In the genomic region with DNA sequence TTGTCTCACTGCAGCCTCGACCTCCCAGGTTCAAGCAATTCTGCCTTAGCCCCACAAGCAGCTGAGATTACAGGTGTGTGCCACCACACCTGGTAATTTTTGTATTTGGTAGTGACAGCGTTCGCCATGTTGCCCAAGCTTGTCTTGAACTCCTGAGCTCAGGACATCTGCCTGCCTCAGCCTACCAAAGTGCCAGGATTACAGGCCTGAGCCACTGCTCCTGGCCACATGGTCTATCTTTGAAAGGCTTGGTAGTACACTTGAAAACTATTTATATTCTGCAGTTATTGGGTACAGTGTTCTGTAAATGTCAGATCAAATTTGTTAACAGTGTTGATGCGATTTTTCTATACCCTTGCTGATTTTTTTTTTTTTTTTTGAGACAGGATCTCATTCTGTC, we compare ENCODE assay signal across 23 cellular contexts. TPM values are rescaled to one million over a fixed set of nuclear protein-coding genes. Genes with fewer than 3 reads are reported as not detected.
A peak's percentile ranks its signal among the peaks of the same experiment; 100 is the strongest.
DNase-seq lines count a peak whose midpoint lies in the region; ATAC-seq, FAIRE-seq and TF ChIP-seq lines count a peak whose summit lies in the region.
"Had no signal": no experiment of that assay in that cellular context is flagged by ENCODE, and none has a peak within 500 bp of the region (broad histone marks: within the 10 kb centered on the region; RNA-seq: fewer than 3 reads in every experiment).

No MANE protein-coding gene starts in this region.

- H3K4me3 ChIP-seq in CD8-positive, alpha-beta memory T cell (ENCODE audit: low read length) = no peak overlapping the region
- H3K4me3 ChIP-seq in K562 (no peak overlapping the region), endothelial cell of umbilical vein (replicated peaks in 1 of 3; ENCODE audit: insufficient read depth in 1 of 3, low read depth in 1 of 3, low read length in 3 of 3) (no peak overlapping the region), upper lobe of left lung (no peak overlapping the region)
- H3K4me3 ChIP-seq: GM12878, GM23248 had no signal

- H3K79me2 ChIP-seq in K562 (ENCODE audit: control insufficient read depth, insufficient read depth, low read length) = peaks cover 7% of the 10 kb centered on the region; the same call in 1 of the 3 replicates
- H3K79me2 ChIP-seq in endothelial cell of umbilical vein (ENCODE audit: control insufficient read depth, insufficient read depth, low read length) = no peaks in the 10 kb centered on the region

- H2AFZ ChIP-seq in K562 (ENCODE audit: low read depth, low read length) (peak overlapping the region; percentile 75), endothelial cell of umbilical vein (ENCODE audit: low read depth, low read length) (no peak overlapping the region)
- H2AFZ ChIP-seq: GM23248 had no signal

- H3K4me1 Mint-ChIP-seq in CD8-positive, alpha-beta memory T cell = peaks cover 21 to 34% (median 25%) of the 10 kb centered on the region in 3 donors
- peaks cover 7% of the 10 kb centered on the region for H3K4me1 Mint-ChIP-seq in activated T-helper 2 cell treated with anti-CD3 and anti-CD28 coated beads, Interferon-gamma antibody, Interleukin-2, Interleukin-4, amounts not matched to agents 10 μg/mL and 5 μg/mL and 100 μg/mL, durations not matched to agents 14 hours and 24 hours and 36 hours (ENCODE audit: low read depth)

- H3K9ac ChIP-seq in K562 (ENCODE audit: insufficient read depth in 1 of 2, low read depth in 2 of 2, low read length in 2 of 2) (peak overlapping the region; percentile 67 to 76; a peak in 3 of 4 replicates), endothelial cell of umbilical vein (replicated peaks; ENCODE audit: extremely low read depth, insufficient read depth, low read length) (no peak overlapping the region)
- H3K9ac ChIP-seq: GM23248 had no signal

- peak overlapping the region; percentile 52 for H3K4me2 ChIP-seq in K562 (ENCODE audit: insufficient read depth, low read length)
- H3K4me2 ChIP-seq in endothelial cell of umbilical vein (ENCODE audit: insufficient read depth, low read length) = no peak overlapping the region

- no peaks in the 10 kb centered on the region for H3K36me3 ChIP-seq in CD8-positive, alpha-beta memory T cell (ENCODE audit: insufficient read depth, low read length)
- H3K36me3 ChIP-seq in K562 (ENCODE audit: control insufficient read depth, insufficient read depth, low read length) = no peaks in the 10 kb centered on the region
- H3K36me3 ChIP-seq in endothelial cell of umbilical vein (ENCODE audit: control insufficient read depth in 2 of 2, extremely low read depth in 1 of 2, insufficient read depth in 2 of 2, low read length in 2 of 2) = no peaks in the 10 kb centered on the region
- H3K36me3 ChIP-seq in upper lobe of left lung = no peaks in the 10 kb centered on the region

- no peak for TF ChIP-seq RAD21 in K562 (CRISPR knock-in tag; conservative IDR thresholded peaks at IDR 0.05 in 1 of 2, IDR thresholded peaks at IDR 0.05 in 1 of 2)

- intact Hi-C loops in K562 (cut with micrococcal nuclease) = no loop called here
- intact Hi-C loops in endothelial cell of umbilical vein (cut with micrococcal nuclease) = no loop called here
- intact Hi-C loops in activated T-helper 2 cell treated with anti-CD3 and anti-CD28 coated beads, Interferon-gamma antibody, Interleukin-2, Interleukin-4, amounts not matched to agents 10 μg/mL and 5 μg/mL and 100 μg/mL, durations not matched to agents 14 hours and 24 hours and 36 hours (cut with micrococcal nuclease) = no loop called here

- BruUV-seq in K562 (replicated peaks; lab: Mats Ljungman, UMichigan) = no TSS peak
- BruUV-seq in endothelial cell of umbilical vein (replicated peaks; lab: Mats Ljungman, UMichigan) = no TSS peak

- H3K36me3 Mint-ChIP-seq in CD8-positive, alpha-beta memory T cell = peaks cover 0 to 3% (median 0%) of the 10 kb centered on the region in 3 donors
- H3K36me3 Mint-ChIP-seq in activated T-helper 2 cell treated with anti-CD3 and anti-CD28 coated beads, Interferon-gamma antibody, Interleukin-2, Interleukin-4, amounts not matched to agents 10 μg/mL and 5 μg/mL and 100 μg/mL, durations not matched to agents 14 hours and 24 hours and 36 hours (ENCODE audit: low read depth) = no peaks in the 10 kb centered on the region
- H3K36me3 Mint-ChIP-seq: CD4-positive, alpha-beta memory T cell had no signal

- TF ChIP-seq CTCF in K562 (IDR thresholded peaks at IDR 0.05 in 2 of 3, conservative IDR thresholded peaks at IDR 0.05 in 1 of 3; ENCODE audit: insufficient read depth in 2 of 3, low read depth in 1 of 3, low read length in 3 of 3) (no peak), endothelial cell of umbilical vein (IDR thresholded peaks at IDR 0.05; ENCODE audit: extremely low read depth in 1 of 2, insufficient read depth in 1 of 2, low read depth in 1 of 2, low read length in 2 of 2) (no peak), upper lobe of left lung (IDR thresholded peaks at IDR 0.05) (no peak)

- TF ChIP-seq EP300 in K562 (IDR thresholded peaks at IDR 0.05; ENCODE audit: low read length) (no peak), upper lobe of left lung (IDR thresholded peaks at IDR 0.05) (no peak)

- peaks cover 4% of the 10 kb centered on the region for H3K9me1 ChIP-seq in K562 (ENCODE audit: control insufficient read depth, insufficient read depth, low read length)
- no peaks in the 10 kb centered on the region for H3K9me1 ChIP-seq in endothelial cell of umbilical vein (replicated peaks; ENCODE audit: control insufficient read depth, extremely low read depth, insufficient read depth, low read length)

- H4K20me1 ChIP-seq in K562 (replicated peaks; ENCODE audit: control insufficient read depth, insufficient read depth, low read length) (no peaks in the 10 kb centered on the region), endothelial cell of umbilical vein (replicated peaks; ENCODE audit: control insufficient read depth, extremely low read depth, insufficient read depth, low read length) (no peaks in the 10 kb centered on the region)

- WGBS in K562 (ENCODE audit: insufficient coverage, low coverage, missing lambda C conversion rate) = 8% methylated on average over 4 of the region's 4 CpGs
- WGBS in upper lobe of left lung, 2 donors = 93 to 94% methylated on average over 4 of the region's 4 CpGs

- ATAC-seq in K562 (no peak), upper lobe of left lung (ENCODE audit: low FRiP score in 2 of 2) (no peak)
- ATAC-seq: GM12878, HCT116 had no signal

- dilution Hi-C loops in endothelial cell of umbilical vein (cut with MboI; ENCODE audit: extremely low pct_ligation_motif_present, low sequenced_read_pairs) = no loop called here

- TF ChIP-seq POLR2A in K562 (conservative IDR thresholded peaks at IDR 0.05) (no peak), endothelial cell of umbilical vein (IDR thresholded peaks at IDR 0.05; ENCODE audit: low read depth, low read length) (no peak), upper lobe of left lung (IDR thresholded peaks at IDR 0.05) (no peak)

- H3K27ac Mint-ChIP-seq in CD8-positive, alpha-beta memory T cell = no peak overlapping the region
- no peak overlapping the region for H3K27ac Mint-ChIP-seq in activated T-helper 2 cell treated with anti-CD3 and anti-CD28 coated beads, Interferon-gamma antibody, Interleukin-2, Interleukin-4, amounts not matched to agents 10 μg/mL and 5 μg/mL and 100 μg/mL, durations not matched to agents 14 hours and 24 hours and 36 hours

- no peak overlapping the region for H3K4me3 Mint-ChIP-seq in CD8-positive, alpha-beta memory T cell
- H3K4me3 Mint-ChIP-seq in activated T-helper 2 cell treated with anti-CD3 and anti-CD28 coated beads, Interferon-gamma antibody, Interleukin-2, Interleukin-4, amounts not matched to agents 10 μg/mL and 5 μg/mL and 100 μg/mL, durations not matched to agents 14 hours and 24 hours and 36 hours (ENCODE audit: low read depth) = no peak overlapping the region
- H3K4me3 Mint-ChIP-seq: CD4-positive, alpha-beta memory T cell; H9 had no signal

- FAIRE-seq in K562 (lab: Jason Lieb, UNC) (no peak), endothelial cell of umbilical vein (lab: Jason Lieb, UNC) (peak; percentile 44)
- FAIRE-seq: GM12878, GM19239 had no signal

- peaks cover 0 to 4% (median 0%) of the 10 kb centered on the region in 5 donors for H3K9me3 Mint-ChIP-seq in CD8-positive, alpha-beta memory T cell
- H3K9me3 Mint-ChIP-seq in activated T-helper 2 cell treated with anti-CD3 and anti-CD28 coated beads, Interferon-gamma antibody, Interleukin-2, Interleukin-4, amounts not matched to agents 10 μg/mL and 5 μg/mL and 100 μg/mL, durations not matched to agents 14 hours and 24 hours and 36 hours = no peaks in the 10 kb centered on the region
- H3K9me3 Mint-ChIP-seq: H9 had no signal

- in situ Hi-C loops in K562 (cut with MboI) = no loop called here

- POLR2A ChIA-PET in CD8-positive, alpha-beta memory T cell (lab: Charles Lee) = no interaction called here
- POLR2A ChIA-PET in K562 (lab: Yijun Ruan, JAX) = interaction anchor here (0.6 kb wide), 2 partner anchors 11 to 26 kb away, joined by 4 read pairs; no protein-coding TSS in a partner anchor
- POLR2A ChIA-PET in endothelial cell of umbilical vein (lab: Charles Lee) = no interaction called here

- H3K9me3 ChIP-seq in CD8-positive, alpha-beta memory T cell (ENCODE audit: low read length) = no peaks in the 10 kb centered on the region
- peaks cover 2% of the 10 kb centered on the region; the same call in 1 of the 2 replicates for H3K9me3 ChIP-seq in K562 (replicated peaks; ENCODE audit: control insufficient read depth, insufficient read depth, low read depth, low read length)
- H3K9me3 ChIP-seq in endothelial cell of umbilical vein (replicated peaks; ENCODE audit: control insufficient read depth, insufficient read depth, low read length) = no peaks in the 10 kb centered on the region
- H3K9me3 ChIP-seq in upper lobe of left lung = no peaks in the 10 kb centered on the region
- H3K9me3 ChIP-seq: Caco-2 had no signal

- no peaks in the 10 kb centered on the region for H3K27me3 Mint-ChIP-seq in CD8-positive, alpha-beta memory T cell
- peaks cover 7% of the 10 kb centered on the region for H3K27me3 Mint-ChIP-seq in activated T-helper 2 cell treated with anti-CD3 and anti-CD28 coated beads, Interferon-gamma antibody, Interleukin-2, Interleukin-4, amounts not matched to agents 10 μg/mL and 5 μg/mL and 100 μg/mL, durations not matched to agents 14 hours and 24 hours and 36 hours (ENCODE audit: low read depth)
- H3K27me3 Mint-ChIP-seq: CD4-positive, alpha-beta memory T cell had no signal

- no peak for DNase-seq in CD8-positive, alpha-beta memory T cell
- no peak for DNase-seq in K562 (ENCODE audit: extremely low read depth in 1 of 4, low spot score in 3 of 4)
- DNase-seq in endothelial cell of umbilical vein (ENCODE audit: low read depth, low spot score) = no peak
- DNase-seq in upper lobe of left lung = no peak
- no peak for DNase-seq in NCI-H187 (lab: John Stamatoyannopoulos, UW)
- DNase-seq in inferior parietal cortex (ENCODE audit: extremely low spot score) = no peak
- DNase-seq in activated T-helper 2 cell treated with anti-CD3 and anti-CD28 coated beads, Interferon-gamma antibody, Interleukin-2, Interleukin-4, amounts not matched to agents 10 μg/mL and 5 μg/mL and 100 μg/mL, durations not matched to agents 14 hours and 24 hours and 36 hours (ENCODE audit: low spot score) = no peak
- DNase-seq: C1 segment of cervical spinal cord; Caco-2; CD4-positive, alpha-beta memory T cell; DMS 273 treated with DMSO at 0.1 percent for 48 hours; DMS79; EL; GDM1; GM23248; H9 had no signal

- no peaks in the 10 kb centered on the region for H3K27me3 ChIP-seq in CD8-positive, alpha-beta memory T cell (ENCODE audit: insufficient read depth, low read length, poor library complexity, severe bottlenecking)
- H3K27me3 ChIP-seq in K562 (ENCODE audit: control insufficient read depth in 2 of 2, insufficient read depth in 2 of 2, low read length in 2 of 2) (no peaks in the 10 kb centered on the region), endothelial cell of umbilical vein (ENCODE audit: control insufficient read depth in 2 of 2, insufficient read depth in 2 of 2, low read length in 2 of 2) (peaks cover 0 to 3% of the 10 kb centered on the region in 2 experiments), upper lobe of left lung (no peaks in the 10 kb centered on the region)

- H3K27ac ChIP-seq in CD8-positive, alpha-beta memory T cell (ENCODE audit: low read depth, low read length) = peak overlapping the region; percentile 6
- peak overlapping the region; percentile 90 for H3K27ac ChIP-seq in K562 (ENCODE audit: extremely low read depth, low read depth, low read length)
- no peak overlapping the region for H3K27ac ChIP-seq in endothelial cell of umbilical vein (ENCODE audit: insufficient read depth, low read depth, low read length)
- H3K27ac ChIP-seq in upper lobe of left lung = peak overlapping the region in 3 of 4 donors; percentile 73 to 85 (median 77)
- H3K27ac ChIP-seq: GM23248 had no signal

- CTCF ChIA-PET in CD8-positive, alpha-beta memory T cell (lab: Charles Lee) = interaction anchor here (1.2 kb wide), 1 partner anchor 128 kb away, joined by 3 read pairs; no protein-coding TSS in a partner anchor
- CTCF ChIA-PET in K562 (lab: Yijun Ruan, JAX; ENCODE audit: low intra/inter-chr PET ratio) = no interaction called here
- CTCF ChIA-PET in endothelial cell of umbilical vein (lab: Charles Lee) = interaction anchor here (1.0 kb wide), 1 partner anchor 128 kb away, joined by 3 read pairs; no protein-coding TSS in a partner anchor

- peaks cover 4% of the 10 kb centered on the region for H3K4me1 ChIP-seq in CD8-positive, alpha-beta memory T cell (ENCODE audit: insufficient read depth, low read length)
- peaks cover 20 to 49% of the 10 kb centered on the region in 2 experiments for H3K4me1 ChIP-seq in K562 (replicated peaks in 1 of 2; ENCODE audit: control insufficient read depth in 2 of 2, insufficient read depth in 2 of 2, low read length in 2 of 2)
- peaks cover 8% of the 10 kb centered on the region for H3K4me1 ChIP-seq in endothelial cell of umbilical vein (ENCODE audit: control insufficient read depth, extremely low read depth, insufficient read depth, low read length)
- H3K4me1 ChIP-seq in upper lobe of left lung = peaks cover 0 to 7% (median 1%) of the 10 kb centered on the region in 4 donors

RNA-seq across cellular contexts. Expression of a gene that starts 9.5 kb away (rescaled TPM):
- not detected for total RNA-seq in CD8-positive, alpha-beta memory T cell
- not detected for polyA plus RNA-seq in CD8-positive, alpha-beta memory T cell
- 0.56 TPM in 1 of 2 replicates, not detected in the other for total RNA-seq in K562 (2011; cell fraction: chromatin; rRNA removed; ENCODE audit: low replicate concordance)
- 0.67 TPM in 1 of 2 replicates, not detected in the other for total RNA-seq in K562 (2011; cell fraction: nucleolus; rRNA removed)
- total RNA-seq in K562 (2011; cell fraction: nucleoplasm; rRNA removed) = not detected in 2 replicates
- 0.73 and 1.6 TPM in 2 replicates for total RNA-seq in K562 (2014; rRNA removed)
- 0.32 and 0.76 TPM in 2 replicates for total RNA-seq in K562 (2014; rRNA removed; fragmentation: Illumina TruSeq; extraction: Trizol)
- total RNA-seq in K562 (2015; rRNA removed; fragmentation: Illumina TruSeq; extraction: Trizol) = 0.34 and 0.69 TPM in 2 replicates
- total RNA-seq in K562 (2021) = 3.3 and 3.9 TPM in 2 replicates
- 1.7 and 1.9 TPM in 2 replicates for polyA plus RNA-seq in K562 (2011; rRNA removed)
- polyA plus RNA-seq in K562 (2011; cell fraction: cytosol; rRNA removed) = 0.47 and 1.5 TPM in 2 replicates
- polyA plus RNA-seq in K562 (2011; cell fraction: nucleus; rRNA removed) = 0.35 and 1.1 TPM in 2 replicates
- polyA plus RNA-seq in K562 (2012) = 1.7 and 2.1 TPM in 2 replicates
- polyA plus RNA-seq in K562 (2014; fragmentation: Illumina TruSeq; extraction: Trizol) = 0.59 and 0.60 TPM in 2 replicates
- polyA plus RNA-seq in K562 (2014; fragmentation: Nextera tagmentation; extraction: Ambion mirVana) = 1 to 10 TPM; 1.6 to 2.1 TPM
- polyA plus RNA-seq in K562 (2014; rRNA removed) = 0.93 and 2.1 TPM in 2 replicates
- not detected in 2 replicates for polyA minus RNA-seq in K562 (2011; rRNA and poly(A)+ RNA removed)
- not detected in 2 replicates for polyA minus RNA-seq in K562 (2011; cell fraction: cytosol; rRNA and poly(A)+ RNA removed)
- not detected in 2 replicates for polyA minus RNA-seq in K562 (2011; cell fraction: nucleus; rRNA and poly(A)+ RNA removed)
- not detected in 2 replicates for total RNA-seq in endothelial cell of umbilical vein
- polyA plus RNA-seq in endothelial cell of umbilical vein = not detected in 2 replicates
- not detected in 2 replicates for polyA plus RNA-seq in endothelial cell of umbilical vein (2011; cell fraction: cytosol; rRNA removed)
- polyA plus RNA-seq in endothelial cell of umbilical vein (2011; cell fraction: nucleus; rRNA removed) = not detected in 2 replicates
- not detected in 2 replicates for polyA plus RNA-seq in endothelial cell of umbilical vein (2012)
- polyA minus RNA-seq in endothelial cell of umbilical vein = not detected in 2 replicates
- not detected for polyA minus RNA-seq in endothelial cell of umbilical vein (2011; cell fraction: cytosol; rRNA and poly(A)+ RNA removed)
- polyA minus RNA-seq in endothelial cell of umbilical vein (2011; cell fraction: nucleus; rRNA and poly(A)+ RNA removed) = not detected in 2 replicates
- not detected for total RNA-seq in upper lobe of left lung
- not detected in 2 replicates for total RNA-seq in activated T-helper 2 cell treated with anti-CD3 and anti-CD28 coated beads, Interferon-gamma antibody, Interleukin-2, Interleukin-4, amounts not matched to agents 10 μg/mL and 5 μg/mL and 100 μg/mL, durations not matched to agents 14 hours and 24 hours and 36 hours
- total RNA-seq: A172; A673; CD4-positive, alpha-beta memory T cell; GM23248; H4 had no signal
- polyA plus RNA-seq: BJ; CD4-positive, alpha-beta memory T cell; GM23248 had no signal

RNA-seq across cellular contexts. Expression of a gene that starts 13.5 kb away (rescaled TPM):
- not detected for total RNA-seq in CD8-positive, alpha-beta memory T cell
- polyA plus RNA-seq in CD8-positive, alpha-beta memory T cell = not detected
- total RNA-seq in K562 (2011; cell fraction: chromatin; rRNA removed; ENCODE audit: low replicate concordance) = not detected in 2 replicates
- total RNA-seq in K562 (2011; cell fraction: nucleolus; rRNA removed) = not detected in 2 replicates
- total RNA-seq in K562 (2011; cell fraction: nucleoplasm; rRNA removed) = not detected in 2 replicates
- total RNA-seq in K562 (2014; rRNA removed) (0.29 and 0.45 TPM in 2 replicates), K562 (2014; rRNA removed; fragmentation: Illumina TruSeq; extraction: Trizol) (not detected in 2 replicates), K562 (2015; rRNA removed; fragmentation: Illumina TruSeq; extraction: Trizol) (not detected in 2 replicates), K562 (2021) (0.16 and 0.22 TPM in 2 replicates), endothelial cell of umbilical vein (not detected in 2 replicates), upper lobe of left lung (under 1 TPM in 2 of 6 donors, not detected in 4; 0.26 to 0.81 TPM)
- polyA plus RNA-seq in K562 (2011; rRNA removed) (0.12 and 0.17 TPM in 2 replicates), K562 (2014; fragmentation: Illumina TruSeq; extraction: Trizol) (0.26 and 0.33 TPM in 2 replicates), K562 (2014; fragmentation: Nextera tagmentation; extraction: Ambion mirVana) (under 1 TPM; 0.18 to 0.41 TPM), K562 (2014; rRNA removed) (0.38 and 0.42 TPM in 2 replicates), endothelial cell of umbilical vein (not detected in 2 replicates)
- polyA plus RNA-seq in K562 (2011; cell fraction: cytosol; rRNA removed) = 0.53 and 1.1 TPM in 2 replicates
- polyA plus RNA-seq in K562 (2011; cell fraction: nucleus; rRNA removed) = not detected in 2 replicates
- 0.12 and 0.42 TPM in 2 replicates for polyA plus RNA-seq in K562 (2012)
- polyA minus RNA-seq in K562 (2011; rRNA and poly(A)+ RNA removed) = not detected in 2 replicates
- polyA minus RNA-seq in K562 (2011; cell fraction: cytosol; rRNA and poly(A)+ RNA removed) = not detected in 2 replicates
- polyA minus RNA-seq in K562 (2011; cell fraction: nucleus; rRNA and poly(A)+ RNA removed) = not detected in 2 replicates
- not detected in 2 replicates for polyA plus RNA-seq in endothelial cell of umbilical vein (2011; cell fraction: cytosol; rRNA removed)
- polyA plus RNA-seq in endothelial cell of umbilical vein (2011; cell fraction: nucleus; rRNA removed) = not detected in 2 replicates
- polyA plus RNA-seq in endothelial cell of umbilical vein (2012) = not detected in 2 replicates
- polyA minus RNA-seq in endothelial cell of umbilical vein = not detected in 2 replicates
- not detected for polyA minus RNA-seq in endothelial cell of umbilical vein (2011; cell fraction: cytosol; rRNA and poly(A)+ RNA removed)
- not detected in 2 replicates for polyA minus RNA-seq in endothelial cell of umbilical vein (2011; cell fraction: nucleus; rRNA and poly(A)+ RNA removed)
- total RNA-seq in activated T-helper 2 cell treated with anti-CD3 and anti-CD28 coated beads, Interferon-gamma antibody, Interleukin-2, Interleukin-4, amounts not matched to agents 10 μg/mL and 5 μg/mL and 100 μg/mL, durations not matched to agents 14 hours and 24 hours and 36 hours = not detected in 2 replicates
- total RNA-seq: A172; A673; Caco-2; CD4-positive, alpha-beta memory T cell; GM23248; H4 had no signal
- polyA plus RNA-seq: BJ; CD4-positive, alpha-beta memory T cell; GM23248 had no signal

RNA-seq across cellular contexts. Expression of a gene that starts 26.1 kb away (rescaled TPM):
- 10 to 100 TPM; 52.2 to 57.5 TPM for total RNA-seq in CD8-positive, alpha-beta memory T cell
- 3.9 TPM for polyA plus RNA-seq in CD8-positive, alpha-beta memory T cell
- 3.3 and 4.4 TPM in 2 replicates for total RNA-seq in K562 (2011; cell fraction: chromatin; rRNA removed; ENCODE audit: low replicate concordance)
- 2.5 TPM in 2 replicates for total RNA-seq in K562 (2011; cell fraction: nucleolus; rRNA removed)
- 4.2 and 6.1 TPM in 2 replicates for total RNA-seq in K562 (2011; cell fraction: nucleoplasm; rRNA removed)
- total RNA-seq in K562 (2014; rRNA removed) (0.24 and 0.32 TPM in 2 replicates), K562 (2014; rRNA removed; fragmentation: Illumina TruSeq; extraction: Trizol) (0.35 and 0.58 TPM in 2 replicates), K562 (2015; rRNA removed; fragmentation: Illumina TruSeq; extraction: Trizol) (0.30 and 0.58 TPM in 2 replicates), K562 (2021) (0.63 and 0.93 TPM in 2 replicates), endothelial cell of umbilical vein (0.53 and 0.80 TPM in 2 replicates), upper lobe of left lung (10 to 100 TPM in 1 of 6 donors, 1 to 10 TPM in 5; 3.0 to 24.1 (median 6.1) TPM)
- polyA plus RNA-seq in K562 (2011; rRNA removed) (0.55 and 0.63 TPM in 2 replicates), K562 (2014; fragmentation: Illumina TruSeq; extraction: Trizol) (0.19 and 0.39 TPM in 2 replicates), K562 (2014; fragmentation: Nextera tagmentation; extraction: Ambion mirVana) (under 1 TPM; 0.03 to 0.04 TPM), K562 (2014; rRNA removed) (0.34 and 0.61 TPM in 2 replicates), endothelial cell of umbilical vein (0.03 and 0.05 TPM in 2 replicates)
- 0.21 and 0.40 TPM in 2 replicates for polyA plus RNA-seq in K562 (2011; cell fraction: cytosol; rRNA removed)
- 2.2 and 2.7 TPM in 2 replicates for polyA plus RNA-seq in K562 (2011; cell fraction: nucleus; rRNA removed)
- 0.68 and 0.78 TPM in 2 replicates for polyA plus RNA-seq in K562 (2012)
- polyA minus RNA-seq in K562 (2011; rRNA and poly(A)+ RNA removed) = 0.95 and 1.1 TPM in 2 replicates
- polyA minus RNA-seq in K562 (2011; cell fraction: cytosol; rRNA and poly(A)+ RNA removed) = not detected in 2 replicates
- 1.6 TPM in 2 replicates for polyA minus RNA-seq in K562 (2011; cell fraction: nucleus; rRNA and poly(A)+ RNA removed)
- 0.03 and 0.06 TPM in 2 replicates for polyA plus RNA-seq in endothelial cell of umbilical vein (2011; cell fraction: cytosol; rRNA removed)
- 0.51 and 0.70 TPM in 2 replicates for polyA plus RNA-seq in endothelial cell of umbilical vein (2011; cell fraction: nucleus; rRNA removed)
- 0.04 and 0.07 TPM in 2 replicates for polyA plus RNA-seq in endothelial cell of umbilical vein (2012)
- 0.46 and 0.81 TPM in 2 replicates for polyA minus RNA-seq in endothelial cell of umbilical vein
- not detected for polyA minus RNA-seq in endothelial cell of umbilical vein (2011; cell fraction: cytosol; rRNA and poly(A)+ RNA removed)
- polyA minus RNA-seq in endothelial cell of umbilical vein (2011; cell fraction: nucleus; rRNA and poly(A)+ RNA removed) = 1.3 and 2.0 TPM in 2 replicates
- 11.9 and 13.0 TPM in 2 replicates for total RNA-seq in activated T-helper 2 cell treated with anti-CD3 and anti-CD28 coated beads, Interferon-gamma antibody, Interleukin-2, Interleukin-4, amounts not matched to agents 10 μg/mL and 5 μg/mL and 100 μg/mL, durations not matched to agents 14 hours and 24 hours and 36 hours

RNA-seq across cellular contexts. Expression of a gene that starts 41.4 kb away (rescaled TPM):
- 10 to 100 TPM; 36.7 to 37.3 TPM for total RNA-seq in CD8-positive, alpha-beta memory T cell
- 201 TPM for polyA plus RNA-seq in CD8-positive, alpha-beta memory T cell
- total RNA-seq in K562 (2011; cell fraction: chromatin; rRNA removed; ENCODE audit: low replicate concordance) = 183 and 357 TPM in 2 replicates
- 260 and 261 TPM in 2 replicates for total RNA-seq in K562 (2011; cell fraction: nucleolus; rRNA removed)
- total RNA-seq in K562 (2011; cell fraction: nucleoplasm; rRNA removed) = 278 and 313 TPM in 2 replicates
- total RNA-seq in K562 (2014; rRNA removed) (73.7 and 94.7 TPM in 2 replicates), K562 (2014; rRNA removed; fragmentation: Illumina TruSeq; extraction: Trizol) (26.3 and 26.6 TPM in 2 replicates), K562 (2015; rRNA removed; fragmentation: Illumina TruSeq; extraction: Trizol) (34.7 and 38.8 TPM in 2 replicates), K562 (2021) (88.7 and 92.1 TPM in 2 replicates), endothelial cell of umbilical vein (48.4 and 49.4 TPM in 2 replicates), upper lobe of left lung (100 to 1,000 TPM in 2 of 6 donors, 10 to 100 TPM in 4; 50.5 to 253 (median 95.8) TPM)
- polyA plus RNA-seq in K562 (2011; rRNA removed) (123 and 126 TPM in 2 replicates), K562 (2014; fragmentation: Illumina TruSeq; extraction: Trizol) (60.1 and 64.7 TPM in 2 replicates), K562 (2014; fragmentation: Nextera tagmentation; extraction: Ambion mirVana) (10 to 100 TPM; 14.2 to 18.2 TPM), K562 (2014; rRNA removed) (85.0 and 92.3 TPM in 2 replicates), endothelial cell of umbilical vein (121 and 137 TPM in 2 replicates)
- polyA plus RNA-seq in K562 (2011; cell fraction: cytosol; rRNA removed) = 164 and 307 TPM in 2 replicates
- polyA plus RNA-seq in K562 (2011; cell fraction: nucleus; rRNA removed) = 121 and 197 TPM in 2 replicates
- 61.7 and 68.9 TPM in 2 replicates for polyA plus RNA-seq in K562 (2012)
- polyA minus RNA-seq in K562 (2011; rRNA and poly(A)+ RNA removed) = 55.9 and 90.2 TPM in 2 replicates
- polyA minus RNA-seq in K562 (2011; cell fraction: cytosol; rRNA and poly(A)+ RNA removed) = 71.9 and 98.8 TPM in 2 replicates
- 53.2 and 63.2 TPM in 2 replicates for polyA minus RNA-seq in K562 (2011; cell fraction: nucleus; rRNA and poly(A)+ RNA removed)
- polyA plus RNA-seq in endothelial cell of umbilical vein (2011; cell fraction: cytosol; rRNA removed) = 62.1 and 76.6 TPM in 2 replicates
- polyA plus RNA-seq in endothelial cell of umbilical vein (2011; cell fraction: nucleus; rRNA removed) = 57.8 and 61.9 TPM in 2 replicates
- polyA plus RNA-seq in endothelial cell of umbilical vein (2012) = 29.7 and 39.1 TPM in 2 replicates
- polyA minus RNA-seq in endothelial cell of umbilical vein = 73.8 and 99.0 TPM in 2 replicates
- polyA minus RNA-seq in endothelial cell of umbilical vein (2011; cell fraction: cytosol; rRNA and poly(A)+ RNA removed) = 7.9 TPM
- polyA minus RNA-seq in endothelial cell of umbilical vein (2011; cell fraction: nucleus; rRNA and poly(A)+ RNA removed) = 57.6 and 61.9 TPM in 2 replicates
- total RNA-seq in activated T-helper 2 cell treated with anti-CD3 and anti-CD28 coated beads, Interferon-gamma antibody, Interleukin-2, Interleukin-4, amounts not matched to agents 10 μg/mL and 5 μg/mL and 100 μg/mL, durations not matched to agents 14 hours and 24 hours and 36 hours = 13.7 and 14.2 TPM in 2 replicates
